ENCODE assay signal across 16 cellular contexts in genomic region chr20:22474215-22474614, GRCh38.
DNase-seq lines count a peak whose midpoint lies in the region; ATAC-seq and TF ChIP-seq lines count a peak whose summit lies in the region.
"Had no signal": no experiment of that assay in that cellular context is flagged by ENCODE, and none has a peak within 500 bp of the region (broad histone marks: within the 10 kb centered on the region; RNA-seq: fewer than 3 reads in every experiment).

No MANE protein-coding gene starts in this region.

- intact Hi-C loops in left lung (cut with DNase I) = no loop called here
- intact Hi-C loops in upper lobe of right lung (cut with DNase I) = no loop called here

- no peaks in the 10 kb centered on the region for H3K36me3 ChIP-seq in left lung
- no peaks in the 10 kb centered on the region for H3K36me3 ChIP-seq in upper lobe of right lung

- ATAC-seq in left lung (peak; percentile 79), upper lobe of right lung (peak; percentile 58), GM18907 (IDR thresholded peaks at IDR 0.05; ENCODE audit: unreplicated experiment) (no peak)
- ATAC-seq: GM12878, GM23338, HCT116 had no signal

- TF ChIP-seq CTCF in left lung (IDR thresholded peaks at IDR 0.05) (no peak), upper lobe of right lung (IDR thresholded peaks at IDR 0.05) (no peak)

- H3K9me3 ChIP-seq in left lung = no peaks in the 10 kb centered on the region
- H3K9me3 ChIP-seq in upper lobe of right lung = no peaks in the 10 kb centered on the region

- H3K27me3 ChIP-seq in left lung (peaks cover 0 to 11% of the 10 kb centered on the region in 2 donors), upper lobe of right lung (no peaks in the 10 kb centered on the region)

- H3K27ac ChIP-seq in left lung (no peak overlapping the region), upper lobe of right lung (no peak overlapping the region)

- peak; percentile 64 for DNase-seq in NCI-H69 (lab: John Stamatoyannopoulos, UW)
- DNase-seq in left lung = no peak
- no peak for DNase-seq in upper lobe of right lung
- no peak for DNase-seq in NCI-H1436 (lab: John Stamatoyannopoulos, UW)
- DNase-seq in NCI-H1417 treated with DMSO at 0.1 percent for 48 hours (lab: John Stamatoyannopoulos, UW) = no peak
- DNase-seq: CD4-positive, alpha-beta T cell; CD8-positive, alpha-beta memory T cell; DMS 273 treated with DMSO at 0.1 percent for 48 hours; DMS79; EL; GDM1; H9 had no signal

- no peak overlapping the region for H3K4me3 ChIP-seq in left lung
- H3K4me3 ChIP-seq in upper lobe of right lung = no peak overlapping the region
- H3K4me3 ChIP-seq: GM12878, GM23338 had no signal

- H3K4me1 ChIP-seq in left lung (no peaks in the 10 kb centered on the region), upper lobe of right lung (no peaks in the 10 kb centered on the region)
